ENCODE assay signal across 1 cellular context in the genomic region with DNA sequence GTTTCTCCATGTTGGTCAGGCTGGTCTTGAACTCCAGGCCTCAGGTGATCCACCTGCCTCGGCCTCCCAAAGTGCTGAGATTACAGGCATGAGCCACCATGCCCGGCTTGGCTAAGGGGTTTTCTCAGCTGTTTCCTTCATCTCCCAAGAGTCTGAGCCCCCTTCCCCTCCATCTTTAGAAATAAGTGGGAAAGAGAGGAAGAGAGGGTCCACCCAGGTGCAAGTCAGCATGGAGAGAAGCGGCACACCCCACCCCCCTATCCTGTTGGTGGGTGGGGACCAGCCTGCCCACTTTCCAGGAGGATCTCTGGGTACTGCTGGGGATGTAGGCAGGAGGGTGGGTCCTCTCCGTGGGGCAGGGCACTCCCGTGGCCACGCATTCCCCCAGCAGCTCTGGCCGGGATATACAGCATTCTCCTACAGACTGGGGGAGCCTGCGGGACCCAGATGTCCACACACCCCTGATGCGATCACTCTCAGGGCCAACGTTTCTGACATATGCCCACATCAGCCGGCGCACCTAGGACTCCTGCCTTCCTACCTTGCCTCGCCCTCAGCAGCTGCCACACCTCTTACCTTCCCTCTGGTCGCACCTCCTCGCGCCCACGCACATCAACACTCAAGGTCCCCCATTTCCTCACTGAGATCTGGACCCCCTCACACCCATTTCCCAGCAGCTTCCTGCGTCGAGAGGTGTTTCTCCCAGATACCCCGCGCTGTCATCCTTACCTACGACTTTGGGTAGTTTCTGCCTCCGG.
TF ChIP-seq lines count a peak whose summit lies in the region.

No MANE protein-coding gene starts in this region.

TF ChIP-seq in IMR-90, 13 proteins besides CTCF, POLR2A, EP300 and RAD21:
- TF ChIP-seq BHLHE40 (IDR thresholded peaks at IDR 0.05; ENCODE audit: low read depth, low read length), result no peak
- no peak for TF ChIP-seq ELK1 (IDR thresholded peaks at IDR 0.05; ENCODE audit: borderline replicate concordance, low read depth, low read length)
- TF ChIP-seq CHD1 (IDR thresholded peaks at IDR 0.05; ENCODE audit: low read depth, low read length), result no peak
- no peak for TF ChIP-seq USF2 (IDR thresholded peaks at IDR 0.05; ENCODE audit: low read depth, low read length)
TF ChIP-seq in IMR-90: peak in this region for 0.
